26 cellular contexts compared by ENCODE assay signal in the genomic region with DNA sequence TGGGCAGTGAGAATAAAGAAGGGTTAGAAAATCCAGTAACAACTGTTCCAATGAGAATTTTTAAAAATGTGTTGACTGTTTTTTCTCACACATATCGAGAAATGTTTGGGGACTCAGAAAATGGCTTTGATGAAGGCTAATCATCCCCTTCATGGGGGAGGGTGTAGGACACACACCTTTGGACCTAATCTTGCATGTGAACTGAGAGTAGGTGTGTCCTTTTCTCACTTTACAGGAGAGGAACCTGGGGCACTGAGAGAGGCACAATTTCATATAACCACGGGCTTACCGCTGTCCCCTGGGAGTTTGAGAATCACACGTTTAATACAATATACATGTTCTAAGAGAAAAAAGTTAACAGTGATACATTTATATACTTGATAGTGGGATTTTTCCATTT. TPM values are rescaled to one million over a fixed set of nuclear protein-coding genes. Genes with fewer than 3 reads are reported as not detected.
"Had no signal": no experiment of that assay in that cellular context is flagged by ENCODE, and none has a peak within 500 bp of the region (broad histone marks: within the 10 kb centered on the region; RNA-seq: fewer than 3 reads in every experiment).

No MANE protein-coding gene starts in this region.

- H3K4me1 Mint-ChIP-seq: endodermal cell, immature natural killer cell, mesothelial cell of epicardium had no signal

- H3K27me3 ChIP-seq: colonic mucosa, esophagus muscularis mucosa, gastroesophageal sphincter, heart left ventricle, hepatocyte, left lung had no signal

- H3K27ac ChIP-seq: colonic mucosa, esophagus muscularis mucosa, foreskin keratinocyte, gastroesophageal sphincter, heart left ventricle, hepatocyte, left lung, lower lobe of right lung had no signal

- H3K36me3 ChIP-seq: colonic mucosa, esophagus muscularis mucosa, gastroesophageal sphincter, heart left ventricle, left lung, lower lobe of right lung had no signal

- H3K4me2 ChIP-seq: hepatocyte had no signal

- DNase-seq: colonic mucosa; cortex of kidney; effector CD8-positive, alpha-beta T cell; effector memory CD8-positive, alpha-beta T cell; endodermal cell; foreskin keratinocyte; heart left ventricle; hypothalamus; immature natural killer cell; islet precursor cell; kidney; kidney glomerular epithelial cell; left lung; left ventricle myocardium superior; lower lobe of right lung; mesenchymal stem cell had no signal

- H3K4me1 ChIP-seq: colonic mucosa, esophagus muscularis mucosa, foreskin keratinocyte, gastroesophageal sphincter, heart left ventricle, left lung, lower lobe of right lung had no signal

- ATAC-seq: effector memory CD8-positive, alpha-beta T cell; foreskin keratinocyte; gastroesophageal sphincter; heart left ventricle; left lung; left ventricle myocardium superior; lower lobe of right lung had no signal

- H3K9me3 ChIP-seq: colonic mucosa had no signal

- H3K79me2 ChIP-seq: hepatocyte had no signal

- FAIRE-seq: endometrium, endothelial cell of umbilical vein, frontal cortex, kidney had no signal

- H2AFZ ChIP-seq: hepatocyte had no signal

- H3K27ac Mint-ChIP-seq: dendritic cell treated with granulocyte-macrophage colony-stimulating factor and Interleukin-4, amounts not matched to agents 40 ng/mL and 50 ng/mL, for 4 days; effector memory CD8-positive, alpha-beta T cell; endodermal cell; immature natural killer cell; mesothelial cell of epicardium had no signal

- H3K36me3 Mint-ChIP-seq: immature natural killer cell had no signal

- H3K4me3 Mint-ChIP-seq: dendritic cell treated with granulocyte-macrophage colony-stimulating factor and Interleukin-4, amounts not matched to agents 40 ng/mL and 50 ng/mL, for 4 days; effector memory CD8-positive, alpha-beta T cell; endodermal cell; immature natural killer cell; mesothelial cell of epicardium had no signal

- H3K4me3 ChIP-seq: colonic mucosa, esophagus muscularis mucosa, gastroesophageal sphincter, heart left ventricle, hepatocyte, left lung, lower lobe of right lung had no signal

RNA-seq across cellular contexts. Expression of gene FRRS1L, which starts 17.3 kb away (rescaled TPM):
- total RNA-seq: endothelial cell of umbilical vein, fibroblast of villous mesenchyme, kidney, lung microvascular endothelial cell had no signal
- polyA plus RNA-seq: endothelial cell of umbilical vein, immature natural killer cell had no signal
